ENCODE assay signal across 8 cellular contexts in genomic region chr18:77132369-77133050, GRCh38. TPM values are rescaled to one million over a fixed set of nuclear protein-coding genes. Genes with fewer than 3 reads are reported as not detected.
A peak's percentile ranks its signal among the peaks of the same experiment; 100 is the strongest.
DNase-seq lines count a peak whose midpoint lies in the region; ATAC-seq, FAIRE-seq and TF ChIP-seq lines count a peak whose summit lies in the region.

TSS of gene MBP (minus strand) at chr18:77132783. CDS start at chr18:77105261, 27,522 bp downstream.

- peak within 1 kb of the TSS; percentile 41 for H3K4me3 ChIP-seq in BE2C (ENCODE audit: low read depth, low read length)
- peak within 1 kb of the TSS; percentile 92 to 97 (median 97) for H3K4me3 ChIP-seq in Peyer's patch
- peak within 1 kb of the TSS; percentile 54 to 92 (median 84) for H3K4me3 ChIP-seq in heart right ventricle
- peak within 1 kb of the TSS; percentile 73 for H3K4me3 ChIP-seq in retinal pigment epithelial cell (ENCODE audit: low read length)

- H3K36me3 ChIP-seq in BE2C (no peaks in the 10 kb centered on the region), Peyer's patch (no peaks in the 10 kb centered on the region), heart right ventricle (peaks cover 0 to 8% (median 0%) of the 10 kb centered on the region in 9 donors)

- 0 to 1% methylated on average over 77 to 88 of the region's 88 CpGs for WGBS in heart right ventricle, 2 donors

- H3K9me3 ChIP-seq in BE2C (no peaks in the 10 kb centered on the region), Peyer's patch (no peaks in the 10 kb centered on the region), heart right ventricle (no peaks in the 10 kb centered on the region)

- H3K27me3 Mint-ChIP-seq in activated naive CD4-positive, alpha-beta T cell treated with anti-CD3 and anti-CD28 coated beads, Interleukin-2, amount 10 ng/mL, durations not matched to agents 7 days and 5 days, result no peaks in the 10 kb centered on the region

- H3K4me1 ChIP-seq in BE2C, result 0 out of 2 replicates have a peak, but pooled peaks cover 2% of the 10 kb centered on the region
- peaks cover 0 to 49% (median 13%) of the 10 kb centered on the region in 4 donors for H3K4me1 ChIP-seq in Peyer's patch
- peaks cover 5 to 61% (median 48%) of the 10 kb centered on the region in 9 donors for H3K4me1 ChIP-seq in heart right ventricle

- H3K27ac ChIP-seq in Peyer's patch, result peak within 1 kb of the TSS; percentile 96 to 99 (median 98)
- H3K27ac ChIP-seq in heart right ventricle, result peak within 1 kb of the TSS; percentile 62 to 99 (median 90)

- intact Hi-C loops in heart right ventricle (cut with DNase I), result loop anchor here in 7 of 10 donors (5.0 to 10.0 kb wide), 6 partner anchors 55 to 128 kb away; no protein-coding TSS in a partner anchor

- no peak for DNase-seq in BE2C
- peak; percentile 71 for DNase-seq in GM19239 (ENCODE audit: insufficient read length, low spot score)
- DNase-seq in Peyer's patch, result peak; percentile 90 to 95 (median 92)
- DNase-seq in activated naive CD4-positive, alpha-beta T cell treated with anti-CD3 and anti-CD28 coated beads, Interleukin-2, amount 10 ng/mL, durations not matched to agents 7 days and 5 days, result peak; percentile 85
- peak; percentile 50 to 59 for DNase-seq in heart right ventricle
- DNase-seq in retinal pigment epithelial cell (ENCODE audit: low read depth), result no peak
- DNase-seq in urothelium cell line (ENCODE audit: low spot score), result no peak

- no peak for TF ChIP-seq CTCF in BE2C (IDR thresholded peaks at IDR 0.05; ENCODE audit: low read depth, low read length)
- TF ChIP-seq CTCF in Peyer's patch (IDR thresholded peaks at IDR 0.05), result no peak
- TF ChIP-seq CTCF in heart right ventricle (IDR thresholded peaks at IDR 0.05), result no peak
- no peak for TF ChIP-seq CTCF in retinal pigment epithelial cell (conservative IDR thresholded peaks at IDR 0.05; ENCODE audit: low read depth, low read length)

- no peaks in the 10 kb centered on the region for H3K27me3 ChIP-seq in BE2C
- no peaks in the 10 kb centered on the region for H3K27me3 ChIP-seq in Peyer's patch
- H3K27me3 ChIP-seq in heart right ventricle, result peaks cover 0 to 41% (median 12%) of the 10 kb centered on the region in 7 donors

- peak within 1 kb of the TSS; percentile 95 for H3K4me3 Mint-ChIP-seq in activated naive CD4-positive, alpha-beta T cell treated with anti-CD3 and anti-CD28 coated beads, Interleukin-2, amount 10 ng/mL, durations not matched to agents 7 days and 5 days

- no peaks in the 10 kb centered on the region for H3K9me3 Mint-ChIP-seq in activated naive CD4-positive, alpha-beta T cell treated with anti-CD3 and anti-CD28 coated beads, Interleukin-2, amount 10 ng/mL, durations not matched to agents 7 days and 5 days

- peaks cover 63% of the 10 kb centered on the region for H3K4me1 Mint-ChIP-seq in activated naive CD4-positive, alpha-beta T cell treated with anti-CD3 and anti-CD28 coated beads, Interleukin-2, amount 10 ng/mL, durations not matched to agents 7 days and 5 days

- H3K27ac Mint-ChIP-seq in activated naive CD4-positive, alpha-beta T cell treated with anti-CD3 and anti-CD28 coated beads, Interleukin-2, amount 10 ng/mL, durations not matched to agents 7 days and 5 days, result peak within 1 kb of the TSS; percentile 96

- CTCF ChIA-PET in activated naive CD4-positive, alpha-beta T cell treated with anti-CD3 and anti-CD28 coated beads, Interleukin-2, amount 10 ng/mL, durations not matched to agents 7 days and 5 days (lab: Charles Lee), result interaction anchor here (1.0 to 2.0 kb wide), 7 partner anchors 28 to 132 kb away, joined by 3 to 4 read pairs (median 3); no protein-coding TSS in a partner anchor

- peaks cover 29% of the 10 kb centered on the region for H3K36me3 Mint-ChIP-seq in activated naive CD4-positive, alpha-beta T cell treated with anti-CD3 and anti-CD28 coated beads, Interleukin-2, amount 10 ng/mL, durations not matched to agents 7 days and 5 days

- no peak for FAIRE-seq in GM19239 (lab: Jason Lieb, UNC)
- no peak for FAIRE-seq in urothelium cell line (lab: Jason Lieb, UNC)

- ATAC-seq in HG03432 (IDR thresholded peaks at IDR 0.05; ENCODE audit: unreplicated experiment) (peak; percentile 68), heart right ventricle (peak; percentile 17 to 64 (median 58))

- TF ChIP-seq POLR2A in Peyer's patch (IDR thresholded peaks at IDR 0.05), result peak; percentile 94 to 95

RNA-seq across cellular contexts. Expression of gene MBP, which starts in this region (rescaled TPM):
- polyA plus RNA-seq in BE2C (2012; ENCODE audit: insufficient read depth, insufficient read length, low read depth), result 0.56 TPM
- total RNA-seq in Peyer's patch, result 10 to 100 TPM; 40.9 to 67.7 (median 51.8) TPM
- 10 to 100 TPM; 18.4 to 70.8 (median 52.6) TPM for total RNA-seq in heart right ventricle
- polyA plus RNA-seq in heart right ventricle, result 10 to 100 TPM in 1 of 2 donors, 1 to 10 TPM in 1; 3.0 to 11.5 TPM

Comparison
In these comparisons a context has a peak if more than half of its experiments do, and no peak if none do; other contexts are left out.
1. DNase-seq: peak in GM19239 (single experiment), Peyer's patch (3 of 3), activated naive CD4-positive, alpha-beta T cell treated with anti-CD3 and anti-CD28 coated beads, Interleukin-2, amount 10 ng/mL, durations not matched to agents 7 days and 5 days (single experiment) and heart right ventricle (2 of 2); none in BE2C (single experiment), retinal pigment epithelial cell (single experiment) and urothelium cell line (single experiment).
2. H3K4me3 ChIP-seq: peak in every context shown above with its lines; median percentile 97 in Peyer's patch; 84 in heart right ventricle; 73 in retinal pigment epithelial cell; 41 in BE2C.